24 cellular contexts compared by ENCODE assay signal in the genomic region with DNA sequence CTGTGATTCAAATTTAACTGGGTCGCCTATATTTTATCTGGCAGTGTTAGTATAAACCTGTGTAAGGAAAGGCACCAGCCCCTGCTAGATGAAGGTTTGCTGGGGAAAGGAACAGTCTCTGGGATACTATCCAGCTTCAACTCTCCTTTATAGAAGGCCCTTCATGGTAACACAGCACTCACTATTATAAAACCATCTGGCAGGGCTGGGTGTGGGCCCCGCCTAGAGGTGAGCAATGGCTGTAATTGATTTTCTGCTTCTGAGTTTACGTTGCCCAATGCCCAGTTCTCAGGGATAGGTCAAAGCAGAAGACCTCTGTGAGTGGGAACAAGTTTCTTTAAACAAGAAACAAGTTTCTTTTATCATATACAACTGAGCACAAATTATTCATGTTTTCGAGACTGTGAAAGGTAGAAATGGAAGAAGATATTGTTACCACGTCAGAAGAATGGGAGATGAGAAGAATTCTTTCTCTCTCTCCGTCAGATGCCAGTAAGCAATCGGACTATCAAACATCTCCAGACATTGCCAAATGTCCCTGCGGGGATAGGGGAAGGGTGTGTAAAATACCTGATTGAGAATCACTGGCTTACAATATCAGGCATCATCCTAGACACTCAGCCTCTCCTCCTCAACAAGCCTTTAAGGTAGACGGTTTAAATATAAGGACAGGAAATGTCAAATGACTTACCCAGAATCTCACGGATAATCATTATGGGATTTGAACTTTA.
DNase-seq lines count a peak whose midpoint lies in the region; ATAC-seq, FAIRE-seq and TF ChIP-seq lines count a peak whose summit lies in the region.
"Had no signal": no experiment of that assay in that cellular context is flagged by ENCODE, and none has a peak within 500 bp of the region (broad histone marks: within the 10 kb centered on the region; RNA-seq: fewer than 3 reads in every experiment).

No MANE protein-coding gene starts in this region.

- TF ChIP-seq EP300 in H1 (IDR thresholded peaks at IDR 0.05; ENCODE audit: borderline replicate concordance in 1 of 2, low read depth in 2 of 2, low read length in 2 of 2) = no peak

- no peak overlapping the region for H3K4ac ChIP-seq in H1 (replicated peaks; ENCODE audit: insufficient read length, low read depth, low read length)

- no peak overlapping the region for H2BK120ac ChIP-seq in H1 (replicated peaks; ENCODE audit: low read depth, low read length)

- no peak for TF ChIP-seq POLR2A in H1 (IDR thresholded peaks at IDR 0.05; ENCODE audit: control extremely low read depth in 1 of 2, low read depth in 2 of 2, low read length in 2 of 2)

- H3K9me3 Mint-ChIP-seq in neural crest cell = no peaks in the 10 kb centered on the region
- H3K9me3 Mint-ChIP-seq: CD8-positive, alpha-beta T cell; natural killer cell treated with Interleukin-12 subunit alpha and Interleukin-12 subunit beta and Interleukin-15 and Interleukin-18, amount 100 ng/mL, for 72 hours; T-helper 2 cell treated with Interferon-gamma antibody and Interleukin-4, amounts not matched to agents 5 μg/mL and 100 μg/mL, for 36 hours had no signal

- H4K5ac ChIP-seq in H1 (ENCODE audit: insufficient read length, low read depth, low read length) = no peak overlapping the region

- H3K27me3 Mint-ChIP-seq in neural crest cell (ENCODE audit: low read depth) = no peaks in the 10 kb centered on the region

- no peaks in the 10 kb centered on the region for H3K4me1 Mint-ChIP-seq in neural crest cell

- H3F3A ChIP-seq in Loucy (ENCODE audit: low read depth) = no peaks in the 10 kb centered on the region; the same call in 1 of the 2 replicates

- POLR2A ChIA-PET in H1 (lab: Charles Lee; ENCODE audit: partially characterized antibody) = interaction anchor here (1.0 kb wide), 1 partner anchor 328 kb away, joined by 3 read pairs; no protein-coding TSS in a partner anchor

- no peak overlapping the region for H3K27ac ChIP-seq in H1 (ENCODE audit: low read depth, low read length)
- H3K27ac ChIP-seq: brain microvascular endothelial cell, left lung, parathyroid adenoma, SK-N-MC, uterus had no signal

- no peaks in the 10 kb centered on the region for H3K23me2 ChIP-seq in H1 (ENCODE audit: low read depth, low read length)

- H2BK15ac ChIP-seq in H1 (ENCODE audit: low read length) = no peak overlapping the region

- H3K56ac ChIP-seq in H1 (replicated peaks; ENCODE audit: insufficient read length, low read depth, low read length) = no peak overlapping the region

- H2AFZ ChIP-seq in Loucy (ENCODE audit: low read length) (no peak overlapping the region), H1 (ENCODE audit: low read length) (no peak overlapping the region)
- H2AFZ ChIP-seq: parathyroid adenoma had no signal

- CTCF ChIA-PET in H1 (lab: Charles Lee; ENCODE audit: partially characterized antibody) = interaction anchor here (1.1 to 1.8 kb wide), 7 partner anchors 10 to 180 kb away, joined by 3 to 10 read pairs (median 4); no protein-coding TSS in a partner anchor

- H2BK5ac ChIP-seq in H1 (ENCODE audit: low read depth, low read length) = no peak overlapping the region

- H4K91ac ChIP-seq in H1 (replicated peaks; ENCODE audit: insufficient read length, low read length) = no peak overlapping the region

- no peaks in the 10 kb centered on the region for H3K9me2 ChIP-seq in Loucy (replicated peaks; ENCODE audit: low read depth, low read length)

- H4K8ac ChIP-seq in H1 (ENCODE audit: extremely low read depth, insufficient read depth, low read length) = no peak overlapping the region

- FAIRE-seq in H1 (lab: Jason Lieb, UNC) = peak; percentile 42
- FAIRE-seq: colon had no signal

- H3K4me2 ChIP-seq in Loucy (ENCODE audit: low read depth, low read length, poor library complexity, severe bottlenecking) (peak overlapping the region; percentile 61), H1 (ENCODE audit: insufficient read depth in 1 of 2, low read depth in 2 of 2, low read length in 2 of 2) (no peak overlapping the region)

- 80% methylated on average over 10 of the region's 10 CpGs; no CpG with 5 or more reads in 1 of the 2 experiments for WGBS in H1 (ENCODE audit: extremely low coverage in 1 of 2, insufficient coverage in 1 of 2, insufficient read length in 1 of 2, insufficient replicate concordance in 2 of 2, low coverage in 1 of 2, low lambda C conversion rate in 2 of 2, missing lambda C conversion rate in 1 of 2), 2 experiments

- no peaks in the 10 kb centered on the region for H4K20me1 ChIP-seq in Loucy (ENCODE audit: insufficient read depth, low read length, poor library complexity, severe bottlenecking)
- H4K20me1 ChIP-seq in H1 (replicated peaks in 1 of 2; ENCODE audit: control insufficient read depth in 1 of 2, insufficient read depth in 2 of 2, low read length in 2 of 2) = no peaks in the 10 kb centered on the region

- H3K36me3 ChIP-seq in Loucy (ENCODE audit: insufficient read depth, low read length) (no peaks in the 10 kb centered on the region), H1 (ENCODE audit: control insufficient read depth in 2 of 4, insufficient read depth in 4 of 4, low read length in 3 of 4) (no peaks in the 10 kb centered on the region)
- H3K36me3 ChIP-seq: brain microvascular endothelial cell, left lung, uterus had no signal

- no peak overlapping the region for H3K23ac ChIP-seq in H1 (ENCODE audit: insufficient read length)

- H3K14ac ChIP-seq in H1 (ENCODE audit: insufficient read length) = no peak overlapping the region

- H3K9me3 ChIP-seq in Loucy (ENCODE audit: insufficient read depth, low read depth, low read length) (peaks cover 1% of the 10 kb centered on the region; the same call in 1 of the 2 replicates), H1 (ENCODE audit: insufficient read depth in 2 of 2, low read depth in 1 of 2, low read length in 1 of 2) (no peaks in the 10 kb centered on the region)
- H3K9me3 ChIP-seq: left lung, uterus had no signal

- TF ChIP-seq RAD21 in H1 (IDR thresholded peaks at IDR 0.05 in 1 of 2, conservative IDR thresholded peaks at IDR 0.05 in 1 of 2; ENCODE audit: low read depth in 2 of 2, low read length in 2 of 2) = peak; percentile 15 to 30; a peak in 3 of 4 replicates

- no peaks in the 10 kb centered on the region for H3K79me2 ChIP-seq in Loucy (ENCODE audit: insufficient read depth, low read length)
- no peaks in the 10 kb centered on the region for H3K79me2 ChIP-seq in H1 (ENCODE audit: control insufficient read depth in 1 of 2, insufficient read depth in 2 of 2, low read length in 2 of 2)
- H3K79me2 ChIP-seq: parathyroid adenoma had no signal

- DNase-seq in DMS 273 treated with DMSO at 0.1 percent for 48 hours (lab: John Stamatoyannopoulos, UW) (peak; percentile 14), H1 (ENCODE audit: low read depth in 1 of 2, low spot score in 2 of 2) (no peak), neural crest cell (ENCODE audit: low read depth, low spot score) (no peak), NCI-H187 treated with DMSO at 0.1 percent for 48 hours (lab: John Stamatoyannopoulos, UW) (no peak)
- no peak for DNase-seq in activated T-cell treated with anti-CD3 and anti-CD28 coated beads, Interleukin-2, amount 50 U/mL, for 1 hour
- DNase-seq: activated CD8-positive, alpha-beta memory T cell treated with anti-CD3 and anti-CD28 coated beads, Interleukin-2, amount 50 U/mL, for 48 hours; CD8-positive, alpha-beta T cell; GF-D8; head of caudate nucleus; left lung; MV-4-11; NCI-H1694; NCI-H2227 treated with DMSO at 0.1 percent for 48 hours; NCI-H774; uterus had no signal

- TF ChIP-seq CTCF in Loucy (conservative IDR thresholded peaks at IDR 0.05; ENCODE audit: low read length) (no peak; the same call in 1 of the 2 replicates), H1 (IDR thresholded peaks at IDR 0.05; ENCODE audit: control extremely low read depth in 1 of 3, insufficient read depth in 1 of 3, low read depth in 1 of 3, low read length in 3 of 3) (no peak), neural crest cell (conservative IDR thresholded peaks at IDR 0.05) (peak; percentile 16)

- H3K79me1 ChIP-seq in H1 (ENCODE audit: low read depth, low read length) = no peaks in the 10 kb centered on the region

- H3K27ac Mint-ChIP-seq in neural crest cell (ENCODE audit: unreplicated experiment) = no peak overlapping the region
- H3K27ac Mint-ChIP-seq: CD8-positive, alpha-beta T cell; natural killer cell treated with Interleukin-12 subunit alpha and Interleukin-12 subunit beta and Interleukin-15 and Interleukin-18, amount 100 ng/mL, for 72 hours; T-helper 2 cell treated with Interferon-gamma antibody and Interleukin-4, amounts not matched to agents 5 μg/mL and 100 μg/mL, for 36 hours had no signal

- no peak overlapping the region for H3K4me3 Mint-ChIP-seq in neural crest cell
- H3K4me3 Mint-ChIP-seq: CD8-positive, alpha-beta T cell; natural killer cell treated with Interleukin-12 subunit alpha and Interleukin-12 subunit beta and Interleukin-15 and Interleukin-18, amount 100 ng/mL, for 72 hours; T-helper 2 cell treated with Interferon-gamma antibody and Interleukin-4, amounts not matched to agents 5 μg/mL and 100 μg/mL, for 36 hours had no signal

- H3K27me3 ChIP-seq in Loucy (ENCODE audit: insufficient read depth, low read length, poor library complexity, severe bottlenecking) (no peaks in the 10 kb centered on the region), H1 (replicated peaks in 1 of 4; ENCODE audit: control insufficient read depth in 3 of 4, extremely low read depth in 1 of 4, insufficient read depth in 3 of 4, low read length in 3 of 4) (no peaks in the 10 kb centered on the region)
- H3K27me3 ChIP-seq: brain microvascular endothelial cell, left lung, uterus had no signal

- peak overlapping the region; percentile 36 for H3K4me3 ChIP-seq in Loucy (ENCODE audit: low read length, poor library complexity, severe bottlenecking)
- no peak overlapping the region for H3K4me3 ChIP-seq in H1 (ENCODE audit: extremely low read depth in 1 of 4, insufficient read depth in 2 of 4, low read depth in 3 of 4, low read length in 4 of 4)
- H3K4me3 ChIP-seq: left lung, SK-N-MC, uterus had no signal

- no peak overlapping the region for H3K18ac ChIP-seq in H1 (ENCODE audit: extremely low read depth, low read length)

- H3K4me1 ChIP-seq in Loucy (ENCODE audit: insufficient read depth, low read length, poor library complexity, severe bottlenecking) = peaks cover 50% of the 10 kb centered on the region
- no peaks in the 10 kb centered on the region for H3K4me1 ChIP-seq in H1 (replicated peaks in 1 of 4; ENCODE audit: control insufficient read depth in 3 of 4, insufficient read depth in 4 of 4, low read length in 3 of 4)
- H3K4me1 ChIP-seq: left lung, parathyroid adenoma, uterus had no signal

- no peak overlapping the region for H2AK5ac ChIP-seq in H1 (ENCODE audit: low read depth, low read length)

- peak overlapping the region; percentile 39 for H3K9ac ChIP-seq in Loucy (ENCODE audit: low read depth, low read length, poor library complexity, severe bottlenecking)
- no peak overlapping the region for H3K9ac ChIP-seq in H1 (replicated peaks in 1 of 4; ENCODE audit: extremely low read depth in 1 of 4, low read depth in 3 of 4, low read length in 3 of 4)
- H3K9ac ChIP-seq: parathyroid adenoma had no signal

- no peaks in the 10 kb centered on the region for H3K36me3 Mint-ChIP-seq in neural crest cell (ENCODE audit: low read depth)
- H3K36me3 Mint-ChIP-seq: CD8-positive, alpha-beta T cell; natural killer cell treated with Interleukin-12 subunit alpha and Interleukin-12 subunit beta and Interleukin-15 and Interleukin-18, amount 100 ng/mL, for 72 hours had no signal

- H2BK20ac ChIP-seq in H1 (ENCODE audit: low read length) = no peak overlapping the region

- ATAC-seq in HG02870 (IDR thresholded peaks at IDR 0.05; ENCODE audit: unreplicated experiment) = no peak
- ATAC-seq: CD8-positive, alpha-beta T cell; left lung; natural killer cell treated with Interleukin-12 subunit alpha and Interleukin-12 subunit beta and Interleukin-15 and Interleukin-18, amount 100 ng/mL, for 72 hours; sciatic nerve had no signal

- H2BK12ac ChIP-seq in H1 (ENCODE audit: low read depth, low read length) = no peak overlapping the region
